36 cellular contexts compared by ENCODE assay signal in the genomic region with DNA sequence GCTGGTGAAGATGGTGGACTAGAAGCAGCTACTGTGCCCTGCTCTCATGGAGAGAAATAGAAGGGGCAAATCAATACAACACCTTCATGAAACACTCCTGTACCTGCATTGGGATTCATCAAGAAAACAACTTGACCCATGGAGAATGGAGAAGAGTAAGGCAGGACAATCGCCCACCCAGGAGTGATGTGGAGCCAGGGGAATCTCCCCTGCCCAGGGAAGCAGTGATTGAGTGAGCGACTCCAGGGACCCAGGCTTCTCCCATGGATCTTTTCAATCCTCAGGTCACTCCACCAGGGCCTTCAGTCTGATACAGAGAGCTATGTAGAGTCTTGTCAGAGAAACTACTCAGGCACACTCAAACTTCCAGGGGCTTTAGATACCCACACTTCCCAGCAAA.
A peak's percentile ranks its signal among the peaks of the same experiment; 100 is the strongest.
DNase-seq lines count a peak whose midpoint lies in the region; ATAC-seq, FAIRE-seq and TF ChIP-seq lines count a peak whose summit lies in the region.
"Had no signal": no experiment of that assay in that cellular context is flagged by ENCODE, and none has a peak within 500 bp of the region (broad histone marks: within the 10 kb centered on the region; RNA-seq: fewer than 3 reads in every experiment).

No MANE protein-coding gene starts in this region.

- no peaks in the 10 kb centered on the region; the same call in 1 of the 2 replicates for H3K36me3 ChIP-seq in PC-9 (ENCODE audit: low read depth)
- no peaks in the 10 kb centered on the region for H3K36me3 ChIP-seq in osteoblast (ENCODE audit: insufficient read depth, low read length)
- H3K36me3 ChIP-seq: BE2C, BLaER1 had no signal

- H3K27ac ChIP-seq in CD4-positive, alpha-beta T cell (ENCODE audit: low read depth, low read length) = no peak overlapping the region
- H3K27ac ChIP-seq in PC-9 = peak overlapping the region; percentile 99
- no peak overlapping the region for H3K27ac ChIP-seq in osteoblast (ENCODE audit: low read depth, low read length)
- H3K27ac ChIP-seq in RWPE1 = no peak overlapping the region
- H3K27ac ChIP-seq: 22Rv1; A549; BLaER1; BLaER1 treated with 17β-estradiol and CSF1 and Interleukin-3, amounts not matched to agents 10 nM and 100 nM; C4-2B had no signal

- H3K9me3 ChIP-seq in CD4-positive, alpha-beta T cell (ENCODE audit: control insufficient read depth, low read length) = peaks cover 18% of the 10 kb centered on the region
- peaks cover 34% of the 10 kb centered on the region for H3K9me3 ChIP-seq in PC-9 (ENCODE audit: insufficient read depth, low read depth)
- H3K9me3 ChIP-seq in osteoblast (ENCODE audit: low read depth, low read length) = peaks cover 6% of the 10 kb centered on the region
- H3K9me3 ChIP-seq: BE2C had no signal

- no peak for TF ChIP-seq CTCF in CD4-positive, alpha-beta T cell (IDR thresholded peaks at IDR 0.05)
- TF ChIP-seq CTCF in PC-9 (conservative IDR thresholded peaks at IDR 0.05) (no peak), osteoblast (IDR thresholded peaks at IDR 0.05; ENCODE audit: extremely low read depth, low read depth, low read length) (no peak), RWPE1 (conservative IDR thresholded peaks at IDR 0.05; ENCODE audit: low read depth) (no peak)

- H3K4me1 Mint-ChIP-seq in CD4-positive, alpha-beta T cell (ENCODE audit: low read depth) = peaks cover 50% of the 10 kb centered on the region
- peaks cover 43 to 44% (median 43%) of the 10 kb centered on the region in 3 donors for H3K4me1 Mint-ChIP-seq in T-cell

- H3K4me3 ChIP-seq in PC-9 (no peak overlapping the region), osteoblast (ENCODE audit: insufficient read depth, low read length) (no peak overlapping the region)
- H3K4me3 ChIP-seq: A549; BLaER1; BLaER1 treated with 17β-estradiol and CSF1 and Interleukin-3, amounts not matched to agents 10 nM and 100 nM had no signal

- H3F3A ChIP-seq in PC-9 (ENCODE audit: insufficient read depth, low read depth) = peaks cover 44% of the 10 kb centered on the region

- no peaks in the 10 kb centered on the region for H3K27me3 Mint-ChIP-seq in CD4-positive, alpha-beta T cell
- no peaks in the 10 kb centered on the region for H3K27me3 Mint-ChIP-seq in T-cell
- H3K27me3 Mint-ChIP-seq: CD4-positive, alpha-beta memory T cell; CD4-positive, CD25-positive, alpha-beta regulatory T cell had no signal

- no peak overlapping the region for H3K4me3 Mint-ChIP-seq in CD4-positive, alpha-beta T cell
- H3K4me3 Mint-ChIP-seq in T-cell = no peak overlapping the region
- H3K4me3 Mint-ChIP-seq: B cell; CD14-positive monocyte; CD4-positive, alpha-beta memory T cell; CD4-positive, CD25-positive, alpha-beta regulatory T cell; CD8-positive, alpha-beta memory T cell; CD8-positive, alpha-beta T cell had no signal

- H3K36me3 Mint-ChIP-seq in CD4-positive, alpha-beta T cell (ENCODE audit: low read depth) = peaks cover 8% of the 10 kb centered on the region
- H3K36me3 Mint-ChIP-seq in T-cell = peaks cover 6% of the 10 kb centered on the region

- no peaks in the 10 kb centered on the region for H3K9me2 ChIP-seq in PC-9 (ENCODE audit: insufficient read depth)

- CTCF ChIA-PET in CD4-positive, alpha-beta T cell (lab: Charles Lee) = no interaction called here
- CTCF ChIA-PET in PC-9 (lab: Charles Lee) (no interaction called here), T-cell (lab: Charles Lee) (no interaction called here), RWPE1 (lab: Yijun Ruan, JAX) (no interaction called here)

- FAIRE-seq in GM12892 (lab: Jason Lieb, UNC) = no peak
- FAIRE-seq: A204.1, A549, D721Med had no signal

- H3K9me3 Mint-ChIP-seq in CD4-positive, alpha-beta T cell = peaks cover 4% of the 10 kb centered on the region
- H3K9me3 Mint-ChIP-seq in T-cell = peaks cover 6 to 28% (median 13%) of the 10 kb centered on the region in 3 donors

- intact Hi-C loops in CD4-positive, alpha-beta T cell (cut with DNase I, micrococcal nuclease) = loop anchor here (5.0 to 10.0 kb wide), 2 partner anchors 44 to 108 kb away; no protein-coding TSS in a partner anchor
- intact Hi-C loops in PC-9 (cut with micrococcal nuclease; ENCODE audit: unreplicated experiment) = loop anchor here (10.0 kb wide), 1 partner anchor 228 kb away; no protein-coding TSS in a partner anchor

- H2AFZ ChIP-seq in PC-9 (no peak overlapping the region), osteoblast (ENCODE audit: low read length) (no peak overlapping the region)

- POLR2A ChIA-PET in CD4-positive, alpha-beta T cell (lab: Charles Lee) = interaction anchor here (0.6 to 4.0 kb wide), 3 partner anchors 33 to 162 kb away, joined by 3 to 47 read pairs (median 3); partner anchors contain the start of gene DYRK2
- POLR2A ChIA-PET in PC-9 (lab: Charles Lee; ENCODE audit: unreplicated experiment) = no interaction called here
- POLR2A ChIA-PET in T-cell (lab: Charles Lee) = no interaction called here
- POLR2A ChIA-PET in RWPE1 (lab: Yijun Ruan, JAX; ENCODE audit: low non-redundant PET) = no interaction called here

- H3K4me2 ChIP-seq in PC-9 (peak overlapping the region; percentile 32; the same call in 1 of the 2 replicates), osteoblast (ENCODE audit: insufficient read depth, low read length) (no peak overlapping the region)
- H3K4me2 ChIP-seq: A549, BLaER1 had no signal

- H3K27ac Mint-ChIP-seq in CD4-positive, alpha-beta T cell = peak overlapping the region; percentile 37
- H3K27ac Mint-ChIP-seq in T-cell = peak overlapping the region; percentile 65 to 75
- H3K27ac Mint-ChIP-seq: B cell; CD14-positive monocyte; CD8-positive, alpha-beta T cell had no signal

- H3K79me2 ChIP-seq in PC-9 (ENCODE audit: low read depth) (no peaks in the 10 kb centered on the region), osteoblast (ENCODE audit: insufficient read depth, low read length) (no peaks in the 10 kb centered on the region)

- no peak for DNase-seq in CD4-positive, alpha-beta T cell
- DNase-seq in PC-9 (no peak), T-cell (no peak), osteoblast (ENCODE audit: insufficient read length, low spot score, missing footprints) (peak; percentile 50), GM12892 (ENCODE audit: insufficient read length) (no peak), RWPE1 (ENCODE audit: low spot score) (no peak)
- no peak for DNase-seq in stimulated activated CD4-positive, alpha-beta T cell treated with anti-CD3 and anti-CD28 coated beads, Interleukin-2, amount 100 ng/mL, for 48 hours
- DNase-seq: 8988T; ACHN; AML-193; BE2C; C1 segment of cervical spinal cord; Caco-2; Calu3; CD4-positive, alpha-beta memory T cell; CD4-positive, CD25-positive, alpha-beta regulatory T cell; CD8-positive, alpha-beta memory T cell; CD8-positive, alpha-beta T cell; COR-L47; DMS 273 treated with DMSO at 0.1 percent for 48 hours; DMS153; DMS53; DMS79; DMS79 treated with DMSO at 0.1 percent for 48 hours; DND-41; EL had no signal

- BruUV-seq in PC-9 (replicated peaks; lab: Mats Ljungman, UMichigan) = no TSS peak

- no peaks in the 10 kb centered on the region for H3K27me3 ChIP-seq in CD4-positive, alpha-beta T cell (ENCODE audit: control insufficient read depth, insufficient read depth, low read length)
- H3K27me3 ChIP-seq in PC-9 (ENCODE audit: insufficient read depth, low read depth) = no peaks in the 10 kb centered on the region
- no peaks in the 10 kb centered on the region for H3K27me3 ChIP-seq in osteoblast (ENCODE audit: insufficient read depth, low read length)
- H3K27me3 ChIP-seq: BE2C; BLaER1; BLaER1 treated with 17β-estradiol and CSF1 and Interleukin-3, amounts not matched to agents 10 nM and 100 nM had no signal

- TF ChIP-seq POLR2A in GM12892 (IDR thresholded peaks at IDR 0.05; ENCODE audit: low read depth, low read length) = no peak

- H4K20me1 ChIP-seq in PC-9 (ENCODE audit: insufficient read depth) (no peaks in the 10 kb centered on the region), osteoblast (ENCODE audit: insufficient read depth, low read length) (no peaks in the 10 kb centered on the region)
- H4K20me1 ChIP-seq: BLaER1; BLaER1 treated with 17β-estradiol and CSF1 and Interleukin-3, amounts not matched to agents 10 nM and 100 nM had no signal

- H3K4me1 ChIP-seq in PC-9 (replicated peaks; ENCODE audit: insufficient read depth) (peaks cover 49% of the 10 kb centered on the region), osteoblast (ENCODE audit: insufficient read depth, low read length) (no peaks in the 10 kb centered on the region)
- H3K4me1 ChIP-seq: A549, BE2C, Caco-2 had no signal

- no peak for ATAC-seq in CD4-positive, alpha-beta T cell (ENCODE audit: poor library complexity)
- no peak for ATAC-seq in T-cell (replicated peaks in 1 of 4)
- no peak for ATAC-seq in GM18498 (IDR thresholded peaks at IDR 0.05; ENCODE audit: unreplicated experiment)
- ATAC-seq: A549; CD8-positive, alpha-beta T cell had no signal
